Comparison of ENCODE assay signal across 8 cellular contexts in genomic region chr13:78978381-78978998, GRCh38.
DNase-seq lines count a peak whose midpoint lies in the region; ATAC-seq and TF ChIP-seq lines count a peak whose summit lies in the region.

No MANE protein-coding gene starts in this region.

- ATAC-seq in GM21390 (IDR thresholded peaks at IDR 0.05; ENCODE audit: unreplicated experiment) (peak; percentile 94), HG03521 (IDR thresholded peaks at IDR 0.05; ENCODE audit: unreplicated experiment) (peak; percentile 86)

- H3K4me3 ChIP-seq in ascending aorta = no peak overlapping the region

- no peaks in the 10 kb centered on the region for H3K9me3 ChIP-seq in ascending aorta

- H3K4me1 ChIP-seq in ascending aorta = no peaks in the 10 kb centered on the region

- no peaks in the 10 kb centered on the region for H3K27me3 ChIP-seq in ascending aorta

- TF ChIP-seq CTCF in ascending aorta (IDR thresholded peaks at IDR 0.05) = peak; percentile 15 to 44 (median 42)

- H3K27ac ChIP-seq in ascending aorta = no peak overlapping the region

- DNase-seq in activated gamma-delta T cell treated with Interleukin-2 at 50 U/mL for 16 hours (peak; percentile 16), activated gamma-delta T cell (lab: John Stamatoyannopoulos, UW) (no peak), NCI-H82 (lab: John Stamatoyannopoulos, UW) (peak; percentile 89), ascending aorta (ENCODE audit: low spot score in 2 of 2) (no peak), iPS-NIHi7 (ENCODE audit: extremely low spot score) (peak; percentile 53)
- peak; percentile 1 for DNase-seq in stimulated activated CD4-positive, alpha-beta T cell treated with anti-CD3 and anti-CD28 coated beads, Interleukin-1b, Interleukin-23, amount 100 ng/mL, for 48 hours

- intact Hi-C loops in ascending aorta (cut with DNase I) = loop anchor here (5.0 kb wide), 1 partner anchor 841 kb away; no protein-coding TSS in a partner anchor

- H3K36me3 ChIP-seq in ascending aorta = no peaks in the 10 kb centered on the region

Comparison
In these comparisons a context has a peak if more than half of its experiments do, and no peak if none do; other contexts are left out.
1. DNase-seq: peak in activated gamma-delta T cell treated with Interleukin-2 at 50 U/mL for 16 hours (single experiment), NCI-H82 (single experiment), iPS-NIHi7 (single experiment) and stimulated activated CD4-positive, alpha-beta T cell treated with anti-CD3 and anti-CD28 coated beads, Interleukin-1b, Interleukin-23, amount 100 ng/mL, for 48 hours (single experiment); none in activated gamma-delta T cell (single experiment) and ascending aorta (0 of 2).